In genomic region chr12:127909031-127909430, GRCh38 we compare ENCODE assay signal across 27 cellular contexts.
"Had no signal": no experiment of that assay in that cellular context is flagged by ENCODE, and none has a peak within 500 bp of the region (broad histone marks: within the 10 kb centered on the region; RNA-seq: fewer than 3 reads in every experiment).

No MANE protein-coding gene starts in this region.

- H3K9ac ChIP-seq: neural progenitor cell, parathyroid adenoma had no signal

- FAIRE-seq: islet of Langerhans had no signal

- H3K36me3 ChIP-seq: heart right ventricle, left lung, neural progenitor cell, spleen, tibial artery had no signal

- H3K27ac ChIP-seq: dorsolateral prefrontal cortex, heart right ventricle, left lung, neural progenitor cell, parathyroid adenoma, spleen, testis, tibial artery had no signal

- DNase-seq: cortex of kidney; dorsolateral prefrontal cortex; effector CD4-positive, alpha-beta T cell; foreskin melanocyte; glutamatergic neuron; heart right ventricle; hippocampal formation; left cardiac atrium; left lung; mesenchymal stem cell; mucosa of descending colon; naive B cell; spleen; stimulated activated CD4-positive, alpha-beta T cell treated with anti-CD3 and anti-CD28 coated beads, Interleukin-4, amount 100 ng/mL, for 4 hours; stimulated activated naive CD8-positive, alpha-beta T cell treated with anti-CD3 and anti-CD28 coated beads, Interleukin-15, Interleukin-2, amounts not matched to agents 100 U/mL and 50 U/mL, for 24 hours; substantia nigra; testis; tibial artery had no signal

- H3K4me2 ChIP-seq: neural progenitor cell had no signal

- H3K4me1 ChIP-seq: heart right ventricle, left lung, neural progenitor cell, parathyroid adenoma, spleen, testis, tibial artery had no signal

- H3K27me3 Mint-ChIP-seq: naive B cell; stimulated activated memory B cell treated with anti-CD40 and anti-IgM and Interleukin-4, amounts not matched to agents 10 μg/mL and 1 μg/mL and 100 μg/mL, for 72 hours had no signal

- H3K36me3 Mint-ChIP-seq: naive B cell; neural progenitor cell; stimulated activated memory B cell treated with anti-CD40 and anti-IgM and Interleukin-4, amounts not matched to agents 10 μg/mL and 1 μg/mL and 100 μg/mL, for 72 hours; type B pancreatic cell had no signal

- H3K4me3 ChIP-seq: dorsolateral prefrontal cortex, heart right ventricle, left lung, mucosa of descending colon, neural progenitor cell, spleen, testis, tibial artery had no signal

- H3K79me2 ChIP-seq: parathyroid adenoma had no signal

- H3K27ac Mint-ChIP-seq: mesothelial cell of epicardium; naive B cell; nephron; neural progenitor cell; progenitor cell of endocrine pancreas; stimulated activated memory B cell treated with anti-CD40 and anti-IgM and Interleukin-4, amounts not matched to agents 10 μg/mL and 1 μg/mL and 100 μg/mL, for 72 hours; type B pancreatic cell had no signal

- ATAC-seq: heart right ventricle; left cardiac atrium; left lung; mucosa of descending colon; sciatic nerve; stimulated activated memory B cell treated with anti-CD40 and anti-IgM and Interleukin-4, amounts not matched to agents 10 μg/mL and 1 μg/mL and 100 μg/mL, for 72 hours; stimulated activated naive CD8-positive, alpha-beta T cell treated with anti-CD3 and anti-CD28 coated beads, Interleukin-15, Interleukin-2, amounts not matched to agents 100 U/mL and 50 U/mL, for 24 hours had no signal

- H3K9me3 Mint-ChIP-seq: neural progenitor cell had no signal

- H2AFZ ChIP-seq: neural progenitor cell, parathyroid adenoma had no signal

- H3K4me3 Mint-ChIP-seq: mesothelial cell of epicardium; naive B cell; nephron; neural progenitor cell; stimulated activated memory B cell treated with anti-CD40 and anti-IgM and Interleukin-4, amounts not matched to agents 10 μg/mL and 1 μg/mL and 100 μg/mL, for 72 hours; type B pancreatic cell had no signal

- H3K9me3 ChIP-seq: mucosa of descending colon, testis had no signal

- H3K4me1 Mint-ChIP-seq: naive B cell; nephron; neural progenitor cell; stimulated activated memory B cell treated with anti-CD40 and anti-IgM and Interleukin-4, amounts not matched to agents 10 μg/mL and 1 μg/mL and 100 μg/mL, for 72 hours had no signal

- H3K27me3 ChIP-seq: dorsolateral prefrontal cortex, heart right ventricle, left lung, neural progenitor cell, spleen, testis, tibial artery had no signal
